ENCODE assay signal across 9 cellular contexts in genomic region chr1:223748405-223748772, GRCh38. TPM values are rescaled to one million over a fixed set of nuclear protein-coding genes. Genes with fewer than 3 reads are reported as not detected.
DNase-seq lines count a peak whose midpoint lies in the region; ATAC-seq and TF ChIP-seq lines count a peak whose summit lies in the region.
"Had no signal": no experiment of that assay in that cellular context is flagged by ENCODE, and none has a peak within 500 bp of the region (broad histone marks: within the 10 kb centered on the region; RNA-seq: fewer than 3 reads in every experiment).

No MANE protein-coding gene starts in this region.

- H3K27ac ChIP-seq in CD4-positive, alpha-beta memory T cell (ENCODE audit: low read depth, low read length), result peak overlapping the region; percentile 28
- H3K27ac ChIP-seq: cardiac muscle cell had no signal

- peaks cover 16% of the 10 kb centered on the region for H3K4me1 ChIP-seq in CD4-positive, alpha-beta memory T cell (ENCODE audit: insufficient read depth, low read length)

- peak; percentile 69 for ATAC-seq in HG03280 (IDR thresholded peaks at IDR 0.05; ENCODE audit: unreplicated experiment)
- no peak for ATAC-seq in central memory CD8-positive, alpha-beta T cell (replicated peaks; ENCODE audit: extremely low read depth, poor library complexity, severe bottlenecking)

- H3K36me3 Mint-ChIP-seq in CD4-positive, alpha-beta memory T cell, result peaks cover 52 to 77% of the 10 kb centered on the region in 2 donors
- H3K36me3 Mint-ChIP-seq in central memory CD8-positive, alpha-beta T cell (ENCODE audit: insufficient read depth), result peaks cover 64% of the 10 kb centered on the region
- peaks cover 33% of the 10 kb centered on the region for H3K36me3 Mint-ChIP-seq in mesothelial cell of epicardium

- peak in 1 of 5 donors; percentile 7 for DNase-seq in CD4-positive, alpha-beta memory T cell
- DNase-seq in central memory CD8-positive, alpha-beta T cell (ENCODE audit: low spot score in 2 of 2), result no peak
- DNase-seq in mesothelial cell of epicardium (ENCODE audit: low spot score in 2 of 2, unreplicated experiment in 2 of 2) (no peak), NCI-H446 (lab: John Stamatoyannopoulos, UW) (no peak), GM19240 (ENCODE audit: insufficient read length, low spot score) (no peak), DMS79 (lab: John Stamatoyannopoulos, UW) (no peak), COLO829 (ENCODE audit: low spot score) (no peak)

- intact Hi-C loops in CD4-positive, alpha-beta memory T cell (cut with micrococcal nuclease), result no loop called here

- peaks cover 64% of the 10 kb centered on the region for H3K36me3 ChIP-seq in CD4-positive, alpha-beta memory T cell (ENCODE audit: insufficient read depth, low read length)

- no peaks in the 10 kb centered on the region for H3K27me3 Mint-ChIP-seq in CD4-positive, alpha-beta memory T cell
- H3K27me3 Mint-ChIP-seq in central memory CD8-positive, alpha-beta T cell, result no peaks in the 10 kb centered on the region
- no peaks in the 10 kb centered on the region for H3K27me3 Mint-ChIP-seq in mesothelial cell of epicardium (ENCODE audit: low read depth)

- H3K4me3 ChIP-seq in CD4-positive, alpha-beta memory T cell (ENCODE audit: low read length in 2 of 2), result no peak overlapping the region

- no peaks in the 10 kb centered on the region for H3K9me3 Mint-ChIP-seq in CD4-positive, alpha-beta memory T cell
- H3K9me3 Mint-ChIP-seq in central memory CD8-positive, alpha-beta T cell, result no peaks in the 10 kb centered on the region
- H3K9me3 Mint-ChIP-seq in mesothelial cell of epicardium, result no peaks in the 10 kb centered on the region

- TF ChIP-seq CTCF in mesothelial cell of epicardium (IDR thresholded peaks at IDR 0.05; ENCODE audit: unreplicated experiment), result no peak

- POLR2A ChIA-PET in CD4-positive, alpha-beta memory T cell (lab: Charles Lee; ENCODE audit: partially characterized antibody), result interaction anchor here (1.0 to 6.9 kb wide), 7 partner anchors 15 to 98 kb away, joined by 4 to 71 read pairs (median 19); partner anchors contain the start of genes CAPN2 and TP53BP2

- H3K4me1 Mint-ChIP-seq in CD4-positive, alpha-beta memory T cell, result peaks cover 6 to 29% (median 21%) of the 10 kb centered on the region in 4 donors
- peaks cover 33% of the 10 kb centered on the region for H3K4me1 Mint-ChIP-seq in central memory CD8-positive, alpha-beta T cell
- H3K4me1 Mint-ChIP-seq in mesothelial cell of epicardium, result peaks cover 4% of the 10 kb centered on the region

- CTCF ChIA-PET in CD4-positive, alpha-beta memory T cell (lab: Charles Lee; ENCODE audit: partially characterized antibody), result interaction anchor here (1.3 to 8.7 kb wide), 14 partner anchors 8 to 159 kb away, joined by 3 to 233 read pairs (median 17); partner anchors contain the start of gene CAPN2

- H3K9me3 ChIP-seq in CD4-positive, alpha-beta memory T cell (ENCODE audit: control insufficient read depth in 1 of 2, low read length in 2 of 2), result no peaks in the 10 kb centered on the region

- peak overlapping the region; percentile 17 to 82 (median 76) for H3K4me3 Mint-ChIP-seq in CD4-positive, alpha-beta memory T cell
- peak overlapping the region; percentile 62 for H3K4me3 Mint-ChIP-seq in central memory CD8-positive, alpha-beta T cell
- H3K4me3 Mint-ChIP-seq in mesothelial cell of epicardium, result peak overlapping the region; percentile 78

- no peaks in the 10 kb centered on the region for H3K27me3 ChIP-seq in CD4-positive, alpha-beta memory T cell (ENCODE audit: insufficient read depth, low read length)

- H3K27ac Mint-ChIP-seq in CD4-positive, alpha-beta memory T cell, result peak overlapping the region in 5 of 7 donors; percentile 17 to 88 (median 70)
- H3K27ac Mint-ChIP-seq in central memory CD8-positive, alpha-beta T cell (ENCODE audit: low read depth), result peak overlapping the region; percentile 70
- H3K27ac Mint-ChIP-seq in mesothelial cell of epicardium, result peak overlapping the region; percentile 80

RNA-seq across cellular contexts. Expression of gene CAPN2, which starts 36.0 kb away (rescaled TPM):
- 100 to 1,000 TPM; 178 to 180 TPM for total RNA-seq in CD4-positive, alpha-beta memory T cell
- 100 to 1,000 TPM; 146 to 231 TPM for polyA plus RNA-seq in CD4-positive, alpha-beta memory T cell
- total RNA-seq in mesothelial cell of epicardium, result 136 to 151 TPM (median 146 TPM) in 3 replicates
